11 cellular contexts compared by ENCODE assay signal in the genomic region with DNA sequence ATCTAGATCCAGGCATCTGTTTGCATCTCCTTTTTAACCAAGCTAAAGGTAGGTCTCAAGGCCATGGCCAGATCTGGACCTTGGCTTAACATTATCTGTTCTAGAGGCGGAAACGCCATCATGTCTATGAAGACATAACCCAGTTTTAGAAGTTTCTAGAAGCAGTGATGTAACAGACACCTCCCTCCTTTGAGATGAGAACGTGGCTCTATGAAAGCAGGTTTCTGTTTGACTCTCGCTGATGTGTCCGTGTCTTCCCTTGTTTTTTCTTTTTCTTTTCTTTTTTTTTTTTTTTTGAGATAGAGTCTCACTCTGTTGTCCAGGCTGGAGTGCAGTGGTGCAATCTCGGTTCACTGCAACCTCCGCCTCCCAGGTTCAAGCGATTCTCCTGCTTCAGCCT. TPM values are rescaled to one million over a fixed set of nuclear protein-coding genes. Genes with fewer than 3 reads are reported as not detected.
A peak's percentile ranks its signal among the peaks of the same experiment; 100 is the strongest.
DNase-seq lines count a peak whose midpoint lies in the region; ATAC-seq and TF ChIP-seq lines count a peak whose summit lies in the region.
"Not testable (repeated sequence)": the region's sequence is repeated elsewhere in the genome, so short reads cannot be mapped to it uniquely, and the experiment has no call there.
"Had no signal": no experiment of that assay in that cellular context is flagged by ENCODE, and none has a peak within 500 bp of the region (broad histone marks: within the 10 kb centered on the region; RNA-seq: fewer than 3 reads in every experiment).

No MANE protein-coding gene starts in this region.

- not testable (repeated sequence) for H3K9me3 Mint-ChIP-seq in CD4-positive, CD25-positive, alpha-beta regulatory T cell; activated CD8-positive, alpha-beta T cell treated with anti-CD3 and anti-CD28 coated beads for 36 hours; activated naive CD8-positive, alpha-beta T cell (ENCODE audit: low read depth)

- not testable (repeated sequence) for H3K36me3 ChIP-seq in CD4-positive, CD25-positive, alpha-beta regulatory T cell (ENCODE audit: control insufficient read depth, insufficient read depth, low read length); GM23248 (ENCODE audit: low read depth); SK-N-MC (ENCODE audit: insufficient read depth, low read length); esophagus squamous epithelium; suprapubic skin
- H3K36me3 ChIP-seq in neutrophil = peaks cover 22% of the 10 kb centered on the region

- peak overlapping the region; percentile 86 to 98 (median 94) for H3K27ac Mint-ChIP-seq in CD4-positive, CD25-positive, alpha-beta regulatory T cell
- H3K27ac Mint-ChIP-seq in activated CD8-positive, alpha-beta T cell treated with anti-CD3 and anti-CD28 coated beads for 36 hours = peak overlapping the region; percentile 92
- H3K27ac Mint-ChIP-seq in activated naive CD8-positive, alpha-beta T cell = peak overlapping the region; percentile 94

- peaks cover 47 to 90% (median 75%) of the 10 kb centered on the region in 4 donors for H3K4me1 Mint-ChIP-seq in CD4-positive, CD25-positive, alpha-beta regulatory T cell
- peaks cover 80% of the 10 kb centered on the region for H3K4me1 Mint-ChIP-seq in activated CD8-positive, alpha-beta T cell treated with anti-CD3 and anti-CD28 coated beads for 36 hours (ENCODE audit: low read depth)
- peaks cover 87% of the 10 kb centered on the region for H3K4me1 Mint-ChIP-seq in activated naive CD8-positive, alpha-beta T cell (ENCODE audit: low read depth)

- TF ChIP-seq EP300 in suprapubic skin (IDR thresholded peaks at IDR 0.05) = not testable (repeated sequence)

- POLR2A ChIA-PET in activated CD8-positive, alpha-beta T cell treated with anti-CD3 and anti-CD28 coated beads for 36 hours (lab: Charles Lee) = interaction anchor here (0.8 to 1.4 kb wide), 3 partner anchors 11 to 44 kb away, joined by 3 to 7 read pairs (median 4); no protein-coding TSS in a partner anchor

- peak overlapping the region; percentile 60 for H3K9ac ChIP-seq in GM23248
- H3K9ac ChIP-seq in SK-N-MC (ENCODE audit: insufficient read length) = not testable (repeated sequence)

- not testable (repeated sequence) for H3K27me3 ChIP-seq in CD4-positive, CD25-positive, alpha-beta regulatory T cell (ENCODE audit: control insufficient read depth, insufficient read depth, low read length); GM23248 (replicated peaks; ENCODE audit: insufficient read depth); esophagus squamous epithelium; neutrophil; suprapubic skin

- H3K9me3 ChIP-seq in CD4-positive, CD25-positive, alpha-beta regulatory T cell (ENCODE audit: control insufficient read depth in 2 of 2, low read length in 2 of 2); GM23248 (ENCODE audit: low read depth); SK-N-MC (ENCODE audit: low read depth, low read length); esophagus squamous epithelium; neutrophil; suprapubic skin: not testable (repeated sequence)

- peaks cover 83% of the 10 kb centered on the region for H3K79me2 ChIP-seq in GM23248 (ENCODE audit: insufficient read depth)

- not testable (repeated sequence) for H3K27me3 Mint-ChIP-seq in CD4-positive, CD25-positive, alpha-beta regulatory T cell; activated CD8-positive, alpha-beta T cell treated with anti-CD3 and anti-CD28 coated beads for 36 hours; activated naive CD8-positive, alpha-beta T cell

- H3K4me3 Mint-ChIP-seq in CD4-positive, CD25-positive, alpha-beta regulatory T cell = peak overlapping the region; percentile 53 to 90 (median 84)
- peak overlapping the region; percentile 60 for H3K4me3 Mint-ChIP-seq in activated CD8-positive, alpha-beta T cell treated with anti-CD3 and anti-CD28 coated beads for 36 hours
- peak overlapping the region; percentile 80 for H3K4me3 Mint-ChIP-seq in activated naive CD8-positive, alpha-beta T cell

- peaks cover 34% of the 10 kb centered on the region for H3K36me3 Mint-ChIP-seq in CD4-positive, CD25-positive, alpha-beta regulatory T cell
- H3K36me3 Mint-ChIP-seq in activated CD8-positive, alpha-beta T cell treated with anti-CD3 and anti-CD28 coated beads for 36 hours (ENCODE audit: low read depth) = peaks cover 54% of the 10 kb centered on the region
- H3K36me3 Mint-ChIP-seq in activated naive CD8-positive, alpha-beta T cell = peaks cover 30% of the 10 kb centered on the region

- TF ChIP-seq CTCF in activated CD8-positive, alpha-beta T cell treated with anti-CD3 and anti-CD28 coated beads for 36 hours (IDR thresholded peaks at IDR 0.05); esophagus squamous epithelium (IDR thresholded peaks at IDR 0.05); neutrophil (IDR thresholded peaks at IDR 0.05); suprapubic skin (IDR thresholded peaks at IDR 0.05): not testable (repeated sequence)

- H3K4me1 ChIP-seq in CD4-positive, CD25-positive, alpha-beta regulatory T cell (ENCODE audit: control insufficient read depth, insufficient read depth, low read length, poor library complexity, severe bottlenecking) = peaks cover 83% of the 10 kb centered on the region
- peaks cover 39% of the 10 kb centered on the region for H3K4me1 ChIP-seq in GM23248 (ENCODE audit: insufficient read depth)
- not testable (repeated sequence) for H3K4me1 ChIP-seq in esophagus squamous epithelium, suprapubic skin
- H3K4me1 ChIP-seq in neutrophil (ENCODE audit: control insufficient read depth in 1 of 2, insufficient read depth in 1 of 2, low read depth in 1 of 2, low read length in 1 of 2) = peaks cover 46 to 71% of the 10 kb centered on the region in 2 experiments

- H4K20me1 ChIP-seq in GM23248 (ENCODE audit: insufficient read depth) = not testable (repeated sequence)

- H3K9me2 ChIP-seq in GM23248 (ENCODE audit: insufficient read depth) = not testable (repeated sequence)

- peak in 2 of 3 donors; percentile 56 to 71 for DNase-seq in CD4-positive, CD25-positive, alpha-beta regulatory T cell
- DNase-seq in GM23248 = peak; percentile 21
- not testable (repeated sequence) for DNase-seq in SK-N-MC (ENCODE audit: low read depth, low spot score); esophagus squamous epithelium (lab: John Stamatoyannopoulos, UW); suprapubic skin (ENCODE audit: low spot score in 2 of 2)
- DNase-seq in activated CD8-positive, alpha-beta T cell treated with anti-CD3 and anti-CD28 coated beads for 36 hours = peak; percentile 35

- in situ Hi-C loops in GM23248 (cut with MboI) = not testable (repeated sequence)

- peak overlapping the region; percentile 88 for H3K27ac ChIP-seq in CD4-positive, CD25-positive, alpha-beta regulatory T cell (ENCODE audit: insufficient read depth, low read length, poor library complexity, severe bottlenecking)
- H3K27ac ChIP-seq in GM23248 (peak overlapping the region; percentile 82), SK-N-MC (peak overlapping the region; percentile 72), esophagus squamous epithelium (peak overlapping the region in 3 of 4 donors; percentile 38 to 64 (median 51)), neutrophil (peak overlapping the region; percentile 64), suprapubic skin (peak overlapping the region; percentile 27)

- H3K4me2 ChIP-seq in GM23248 (ENCODE audit: unreplicated experiment) = peak overlapping the region; percentile 70

- peak overlapping the region; percentile 14; the same call in 1 of the 2 replicates for H2AFZ ChIP-seq in GM23248

- intact Hi-C loops in activated CD8-positive, alpha-beta T cell treated with anti-CD3 and anti-CD28 coated beads for 36 hours (cut with micrococcal nuclease); esophagus squamous epithelium (cut with DNase I): not testable (repeated sequence)

- peak overlapping the region; percentile 55 for H3K4me3 ChIP-seq in CD4-positive, CD25-positive, alpha-beta regulatory T cell (ENCODE audit: low read depth, low read length)
- not testable (repeated sequence) for H3K4me3 ChIP-seq in GM23248; SK-N-MC; esophagus squamous epithelium; neutrophil (ENCODE audit: low read depth in 1 of 2, low read length in 1 of 2); suprapubic skin

- H3F3A ChIP-seq in GM23248 (ENCODE audit: insufficient read depth) = peaks cover 61% of the 10 kb centered on the region

- ATAC-seq in CD4-positive, CD25-positive, alpha-beta regulatory T cell (ENCODE audit: low read depth in 2 of 2) = peak; percentile 70 to 71
- peak; percentile 44 for ATAC-seq in activated CD8-positive, alpha-beta T cell treated with anti-CD3 and anti-CD28 coated beads for 36 hours

- WGBS in GM23248 (ENCODE audit: low coverage in 1 of 2, low lambda C conversion rate in 2 of 2, missing lambda C conversion rate in 2 of 2), 2 experiments = 81 to 88% methylated on average over 6 to 8 of the region's 8 CpGs
- WGBS in esophagus squamous epithelium, 2 donors = 57 to 78% methylated on average over 7 to 8 of the region's 8 CpGs
- 85% methylated on average over 8 of the region's 8 CpGs for WGBS in suprapubic skin

- CTCF ChIA-PET in activated CD8-positive, alpha-beta T cell treated with anti-CD3 and anti-CD28 coated beads for 36 hours (lab: Charles Lee) = interaction anchor here (1.0 kb wide), 2 partner anchors 19 to 33 kb away, joined by 3 to 4 read pairs; no protein-coding TSS in a partner anchor

- TF ChIP-seq POLR2A in esophagus squamous epithelium (IDR thresholded peaks at IDR 0.05); suprapubic skin (IDR thresholded peaks at IDR 0.05): not testable (repeated sequence)

RNA-seq across cellular contexts. Expression of a gene that starts 36.7 kb away (rescaled TPM):
- total RNA-seq in CD4-positive, CD25-positive, alpha-beta regulatory T cell = 86.4 TPM
- 10 to 100 TPM; 44.1 to 56.0 (median 50.3) TPM for polyA plus RNA-seq in CD4-positive, CD25-positive, alpha-beta regulatory T cell
- total RNA-seq in GM23248 (2014; rRNA removed; shearing (Covaris generic)) = 7.3 and 9.4 TPM in 2 replicates
- polyA plus RNA-seq in GM23248 (2016; fragmentation: Nextera tagmentation; extraction: Ambion mirVana) = 25.0 and 25.1 TPM in 2 replicates
- total RNA-seq in activated CD8-positive, alpha-beta T cell treated with anti-CD3 and anti-CD28 coated beads for 36 hours = 10 to 100 TPM; 61.9 to 64.8 TPM
- total RNA-seq in esophagus squamous epithelium = 1 to 10 TPM in 3 of 4 donors, under 1 TPM in 1; 0.45 to 5.5 (median 1.7) TPM
- 1 to 10 TPM; 1.0 to 4.5 (median 2.7) TPM for total RNA-seq in suprapubic skin
- total RNA-seq: bronchial epithelial cell, HepG2, neural crest cell had no signal

Comparison
In these comparisons a context has a peak if more than half of its experiments do, and no peak if none do; other contexts are left out.
1. H3K27ac ChIP-seq: peak in every context shown above with its lines; median percentile 88 in CD4-positive, CD25-positive, alpha-beta regulatory T cell; 82 in GM23248; 72 in SK-N-MC; 64 in neutrophil; 51 in esophagus squamous epithelium; 27 in suprapubic skin.